9 cellular contexts compared by ENCODE assay signal in the genomic region with DNA sequence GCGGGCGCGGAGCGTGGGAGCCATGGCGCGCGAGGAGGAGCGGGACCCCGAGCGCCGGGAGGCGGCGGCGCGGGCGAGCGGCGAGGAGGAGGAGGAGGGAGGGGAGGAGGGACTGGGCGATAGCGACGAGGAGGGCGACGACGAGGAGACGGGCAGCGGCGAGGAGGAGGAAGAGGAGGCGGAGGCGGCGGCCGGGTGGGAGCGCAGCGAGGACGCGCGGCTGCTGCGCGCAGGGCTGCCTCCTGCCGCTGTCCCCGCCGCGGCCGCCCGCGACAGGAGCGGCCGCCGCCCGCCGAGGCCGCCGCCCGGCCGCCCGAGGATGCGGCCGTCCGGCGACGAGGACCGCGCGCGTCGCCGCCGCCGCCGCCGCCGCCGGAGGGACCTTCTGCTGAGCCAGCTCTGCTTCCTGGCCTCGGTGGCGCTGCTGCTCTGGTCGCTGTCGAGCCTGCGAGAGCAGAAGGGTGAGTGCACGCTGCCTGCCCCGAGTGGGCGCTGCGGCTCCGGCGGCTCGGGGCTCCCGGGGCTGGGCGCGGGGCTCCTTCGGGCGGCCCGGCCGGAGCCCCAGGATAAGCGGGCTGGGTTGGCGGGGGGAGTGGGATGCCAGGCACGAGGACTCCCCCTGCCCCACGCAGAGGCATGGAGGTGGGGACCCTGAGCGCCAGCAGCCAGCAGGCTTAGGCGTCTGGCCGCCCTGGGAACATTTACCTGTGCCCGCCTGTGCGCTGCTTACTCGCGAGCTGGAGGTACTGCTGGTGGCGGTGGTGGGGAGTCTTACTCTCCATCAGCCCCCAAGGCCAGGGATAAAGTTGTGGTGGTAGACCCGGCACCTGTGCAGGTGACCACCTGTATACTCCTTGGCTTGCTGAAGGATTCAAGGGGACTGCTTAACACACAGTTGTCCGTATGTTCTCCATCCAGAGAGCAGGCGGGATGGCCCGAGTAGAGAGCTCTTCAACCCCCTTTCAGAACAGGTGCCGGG. TPM values are rescaled to one million over a fixed set of nuclear protein-coding genes. Genes with fewer than 3 reads are reported as not detected.
DNase-seq lines count a peak whose midpoint lies in the region; ATAC-seq and TF ChIP-seq lines count a peak whose summit lies in the region.
"Had no signal": no experiment of that assay in that cellular context is flagged by ENCODE, and none has a peak within 500 bp of the region (broad histone marks: within the 10 kb centered on the region; RNA-seq: fewer than 3 reads in every experiment).

Gene SLC24A3 (plus strand): TSS at position 119 of the 979 bp plus-strand sequence.

- peak within 1 kb of the TSS; percentile 54 for H3K4me3 ChIP-seq in colonic mucosa
- H3K4me3 ChIP-seq: SJSA1 had no signal

- TF ChIP-seq CTCF in colonic mucosa (IDR thresholded peaks at IDR 0.05) = no peak

- peak within 1 kb of the TSS; percentile 57 for H3K27ac ChIP-seq in colonic mucosa
- H3K27ac ChIP-seq: SJSA1 had no signal

- H3K36me3 ChIP-seq in colonic mucosa = no peaks in the 10 kb centered on the region
- H3K36me3 ChIP-seq: SJSA1 had no signal

- peak; percentile 72 for ATAC-seq in GM21723 (IDR thresholded peaks at IDR 0.05; ENCODE audit: unreplicated experiment)
- peak; percentile 88 for ATAC-seq in left colon
- ATAC-seq in GM21515 (IDR thresholded peaks at IDR 0.05; ENCODE audit: unreplicated experiment) = no peak

- peaks cover 4% of the 10 kb centered on the region for H3K27me3 ChIP-seq in colonic mucosa

- H3K4me1 ChIP-seq in colonic mucosa = no peaks in the 10 kb centered on the region
- H3K4me1 ChIP-seq: SJSA1 had no signal

- intact Hi-C loops in colonic mucosa (cut with DNase I) (no loop called here), left colon (cut with DNase I, micrococcal nuclease) (loop anchor here in 1 of 2 donors (10.0 kb wide), 1 partner anchor 242 kb away; no protein-coding TSS in a partner anchor)

- peak; percentile 59 for DNase-seq in EL
- DNase-seq in NCI-H748 treated with DMSO at 0.1 percent for 48 hours (lab: John Stamatoyannopoulos, UW) = peak; percentile 61
- DNase-seq in colonic mucosa = peak; percentile 73
- peak; percentile 75 to 78 for DNase-seq in left colon
- peak; percentile 45 for DNase-seq in stimulated activated CD8-positive, alpha-beta memory T cell treated with anti-CD3 and anti-CD28 coated beads, Interleukin-4, amount 100 ng/mL, for 48 hours
- no peak for DNase-seq in LoVo (ENCODE audit: low spot score)

- H3K9ac ChIP-seq in colonic mucosa (ENCODE audit: low read depth in 2 of 2, low read length in 2 of 2) = peak within 1 kb of the TSS; percentile 49 to 65

- H3K9me3 ChIP-seq in colonic mucosa = no peaks in the 10 kb centered on the region
- H3K9me3 ChIP-seq: SJSA1 had no signal

RNA-seq across cellular contexts. Expression of gene SLC24A3, which starts in this region (rescaled TPM):
- 1 to 10 TPM; 3.6 to 6.6 TPM for total RNA-seq in colonic mucosa
- total RNA-seq in left colon = 1 to 10 TPM; 3.2 to 6.9 TPM
- total RNA-seq: SJSA1 had no signal
